In genomic region chr5:854217-854616, GRCh38 we compare ENCODE assay signal across 21 cellular contexts.
"Had no signal": no experiment of that assay in that cellular context is flagged by ENCODE, and none has a peak within 500 bp of the region (broad histone marks: within the 10 kb centered on the region; RNA-seq: fewer than 3 reads in every experiment).

No MANE protein-coding gene starts in this region.

- H3K4me1 ChIP-seq: breast epithelium, colonic mucosa, prostate gland had no signal

- H3K27ac ChIP-seq: breast epithelium, colonic mucosa, dorsolateral prefrontal cortex, esophagus muscularis mucosa, prostate gland, stomach, VCaP had no signal

- H3K4me3 ChIP-seq: breast epithelium, colonic mucosa, dorsolateral prefrontal cortex, esophagus muscularis mucosa, mucosa of descending colon, prostate gland, stomach had no signal

- H3K9me3 ChIP-seq: breast epithelium, colonic mucosa, esophagus muscularis mucosa, mucosa of descending colon, prostate gland, SK-N-SH, stomach had no signal

- ATAC-seq: activated CD8-positive, alpha-beta T cell treated with anti-CD3 and anti-CD28 coated beads, Interleukin-2, amount 10 ng/mL, durations not matched to agents 7 days and 5 days; left cardiac atrium; mucosa of descending colon; stimulated activated memory B cell treated with anti-CD40 and anti-IgM and Interleukin-4, amounts not matched to agents 10 μg/mL and 1 μg/mL and 100 μg/mL, for 72 hours had no signal

- DNase-seq: activated CD4-positive, alpha-beta T cell treated with anti-CD3 and anti-CD28 coated beads for 1 hour; activated CD4-positive, alpha-beta T cell treated with anti-CD3 and anti-CD28 coated beads, Interleukin-2, amount 50 U/mL, for 1 hour; activated CD8-positive, alpha-beta T cell treated with anti-CD3 and anti-CD28 coated beads, Interleukin-2, amount 10 ng/mL, durations not matched to agents 7 days and 5 days; activated naive CD4-positive, alpha-beta T cell treated with Interleukin-2 at 50 U/mL for 16 hours; activated naive CD8-positive, alpha-beta T cell treated with anti-CD3 and anti-CD28 coated beads for 36 hours; activated T-cell treated with anti-CD3 and anti-CD28 coated beads, Interleukin-2, amount 50 U/mL, for 1 hour; colonic mucosa; hypothalamus; left cardiac atrium; mesenchymal stem cell; SK-N-SH; small intestine; stimulated activated CD4-positive, alpha-beta T cell treated with anti-CD3 and anti-CD28 coated beads, Interleukin-15, amount 100 ng/mL, for 24 hours; stomach had no signal

- H3K36me3 ChIP-seq: breast epithelium, colonic mucosa, esophagus muscularis mucosa, prostate gland had no signal

- H3K4me2 ChIP-seq: SK-N-SH had no signal
